Comparison of ENCODE assay signal across 22 cellular contexts in the genomic region with DNA sequence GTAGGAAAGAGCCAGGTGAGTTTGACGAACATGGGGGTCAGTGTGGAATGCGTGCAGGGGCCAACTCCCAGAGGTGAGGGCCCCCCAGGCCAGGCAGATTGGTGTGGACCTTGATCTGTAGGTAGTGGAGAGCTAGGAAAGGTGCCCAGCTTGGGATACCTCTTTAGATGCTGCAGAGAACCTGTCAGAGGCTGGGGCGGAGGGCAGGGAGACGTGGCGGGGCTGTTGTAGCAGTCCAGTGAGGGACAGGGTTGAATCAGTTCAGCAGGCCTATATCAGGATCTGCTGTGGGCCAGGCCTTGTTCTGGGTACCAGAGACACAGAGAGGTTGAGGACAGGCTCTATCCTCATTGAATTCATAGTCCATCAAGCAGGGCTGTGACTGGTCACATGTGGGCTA.
"Had no signal": no experiment of that assay in that cellular context is flagged by ENCODE, and none has a peak within 500 bp of the region (broad histone marks: within the 10 kb centered on the region; RNA-seq: fewer than 3 reads in every experiment).

No MANE protein-coding gene starts in this region.

- H3K27ac Mint-ChIP-seq: immature natural killer cell; stimulated activated naive B cell treated with anti-CD40 and anti-IgM and Interleukin-4, amounts not matched to agents 10 μg/mL and 1 μg/mL and 100 μg/mL, for 72 hours had no signal

- H3K27me3 ChIP-seq: esophagus muscularis mucosa, gastrocnemius medialis, spleen, uterus had no signal

- H3K4me1 Mint-ChIP-seq: stimulated activated naive B cell treated with anti-CD40 and anti-IgM and Interleukin-4, amounts not matched to agents 10 μg/mL and 1 μg/mL and 100 μg/mL, for 72 hours had no signal

- H3K27me3 Mint-ChIP-seq: stimulated activated naive CD8-positive, alpha-beta T cell treated with anti-CD3 and anti-CD28 coated beads, Interleukin-15, amount 100 ng/mL, for 72 hours had no signal

- H3K36me3 ChIP-seq: gastrocnemius medialis, neutrophil, uterus had no signal

- ATAC-seq: gastrocnemius medialis; left ventricle myocardium superior; sciatic nerve; stimulated activated naive B cell treated with anti-CD40 and anti-IgM and Interleukin-4, amounts not matched to agents 10 μg/mL and 1 μg/mL and 100 μg/mL, for 72 hours; stimulated activated naive CD8-positive, alpha-beta T cell treated with anti-CD3 and anti-CD28 coated beads, Interleukin-15, amount 100 ng/mL, for 72 hours had no signal

- H3K4me3 Mint-ChIP-seq: immature natural killer cell; nephron; stimulated activated naive B cell treated with anti-CD40 and anti-IgM and Interleukin-4, amounts not matched to agents 10 μg/mL and 1 μg/mL and 100 μg/mL, for 72 hours; stimulated activated naive CD8-positive, alpha-beta T cell treated with anti-CD3 and anti-CD28 coated beads, Interleukin-15, amount 100 ng/mL, for 72 hours had no signal

- H3K4me3 ChIP-seq: esophagus muscularis mucosa, gastrocnemius medialis, lung, spleen, uterus had no signal

- H3K36me3 Mint-ChIP-seq: stimulated activated naive B cell treated with anti-CD40 and anti-IgM and Interleukin-4, amounts not matched to agents 10 μg/mL and 1 μg/mL and 100 μg/mL, for 72 hours had no signal

- H3K27ac ChIP-seq: epithelial cell of prostate, gastrocnemius medialis, neutrophil, spleen, uterus had no signal

- DNase-seq: effector memory CD4-positive, alpha-beta T cell; gastrocnemius medialis; immature natural killer cell; left ventricle myocardium superior; mesenchymal stem cell; midbrain; posterior cingulate gyrus; spleen; stimulated activated CD4-positive, alpha-beta T cell treated with anti-CD3 and anti-CD28 coated beads, Interleukin-15, amount 100 ng/mL, for 24 hours; stimulated activated CD4-positive, alpha-beta T cell treated with anti-CD3 and anti-CD28 coated beads, Interleukin-1b, Interleukin-23, amount 100 ng/mL, for 48 hours; stimulated activated CD4-positive, alpha-beta T cell treated with anti-CD3 and anti-CD28 coated beads, Interleukin-4, amount 100 ng/mL, for 24 hours; stimulated activated naive B cell treated with anti-CD40 and anti-IgM and Interleukin-4, amounts not matched to agents 10 μg/mL and 1 μg/mL and 100 μg/mL, for 72 hours; stimulated activated naive CD8-positive, alpha-beta T cell treated with anti-CD3 and anti-CD28 coated beads, Interleukin-15, amount 100 ng/mL, for 72 hours; substantia nigra; trophoblast cell; uterus had no signal

- H3K9me3 Mint-ChIP-seq: immature natural killer cell; nephron; stimulated activated naive B cell treated with anti-CD40 and anti-IgM and Interleukin-4, amounts not matched to agents 10 μg/mL and 1 μg/mL and 100 μg/mL, for 72 hours; stimulated activated naive CD8-positive, alpha-beta T cell treated with anti-CD3 and anti-CD28 coated beads, Interleukin-15, amount 100 ng/mL, for 72 hours had no signal

- H3K9me3 ChIP-seq: esophagus muscularis mucosa, gastrocnemius medialis, neutrophil, spleen, uterus had no signal
